ENCODE assay signal across 1 cellular context in the genomic region with DNA sequence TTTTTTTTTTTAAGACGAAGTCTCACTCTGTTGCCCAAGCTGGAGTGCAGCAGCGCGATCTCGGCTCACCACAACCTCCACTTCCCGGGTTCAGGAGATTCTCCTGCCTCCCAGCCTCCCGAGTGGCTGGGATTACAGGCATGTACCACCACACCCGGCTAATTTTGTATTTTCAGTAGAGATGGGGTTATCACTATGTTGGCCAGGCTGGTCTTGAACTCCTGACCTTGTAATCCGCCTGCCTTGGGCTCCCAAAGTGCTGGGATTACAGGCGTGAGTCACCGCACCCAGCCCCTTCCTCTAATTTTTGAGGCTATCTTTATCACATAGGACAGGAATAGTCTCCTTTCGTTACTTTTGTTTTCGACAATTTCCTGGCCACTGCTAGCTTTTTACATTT.
TF ChIP-seq lines count a peak whose summit lies in the region.

No MANE protein-coding gene starts in this region.

TF ChIP-seq in K562, 482 proteins besides CTCF, POLR2A, EP300 and RAD21 (continued from another document):
- peak; percentile 64; the same call in 1 of the 2 replicates for TF ChIP-seq MTA3 (IDR thresholded peaks at IDR 0.05; ENCODE audit: borderline replicate concordance)
- 0 out of 4 replicates have a peak, but pooled peaks of 1 of the 2 experiments have one; percentile 20 for TF ChIP-seq TBL1XR1 (IDR thresholded peaks at IDR 0.05; ENCODE audit: low read length in 2 of 2)
- 0 out of 2 replicates have a peak, but pooled peaks have one; percentile 34 for TF ChIP-seq RNF2 (IDR thresholded peaks at IDR 0.05)
- TF ChIP-seq, protein P1, sequence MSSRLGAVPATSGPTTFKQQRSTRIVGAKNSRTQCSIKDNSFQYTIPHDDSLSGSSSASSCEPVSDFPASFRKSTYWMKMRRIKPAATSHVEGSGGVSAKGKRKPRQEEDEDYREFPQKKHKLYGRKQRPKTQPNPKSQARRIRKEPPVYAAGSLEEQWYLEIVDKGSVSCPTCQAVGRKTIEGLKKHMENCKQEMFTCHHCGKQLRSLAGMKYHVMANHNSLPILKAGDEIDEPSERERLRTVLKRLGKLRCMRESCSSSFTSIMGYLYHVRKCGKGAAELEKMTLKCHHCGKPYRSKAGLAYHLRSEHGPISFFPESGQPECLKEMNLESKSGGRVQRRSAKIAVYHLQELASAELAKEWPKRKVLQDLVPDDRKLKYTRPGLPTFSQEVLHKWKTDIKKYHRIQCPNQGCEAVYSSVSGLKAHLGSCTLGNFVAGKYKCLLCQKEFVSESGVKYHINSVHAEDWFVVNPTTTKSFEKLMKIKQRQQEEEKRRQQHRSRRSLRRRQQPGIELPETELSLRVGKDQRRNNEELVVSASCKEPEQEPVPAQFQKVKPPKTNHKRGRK (tag; IDR thresholded peaks at IDR 0.05), result 0 out of 2 replicates have a peak, but pooled peaks have one; percentile 4
- TF ChIP-seq ADNP (tag; IDR thresholded peaks at IDR 0.05), result peak; percentile 83
- TF ChIP-seq ZBTB1 (CRISPR knock-in tag; IDR thresholded peaks at IDR 0.05; ENCODE audit: borderline replicate concordance, low read depth), result peak; percentile 53; the same call in 1 of the 2 replicates
- TF ChIP-seq ZNF830 (CRISPR knock-in tag; IDR thresholded peaks at IDR 0.05), result 0 out of 2 replicates have a peak, but pooled peaks have one; percentile 15
- peak; percentile 20 for TF ChIP-seq SAP30 (IDR thresholded peaks at IDR 0.05; ENCODE audit: borderline replicate concordance, insufficient read depth, low read depth, low read length, poor library complexity, severe bottlenecking)
- TF ChIP-seq ASH1L (IDR thresholded peaks at IDR 0.05; ENCODE audit: borderline replicate concordance, low read depth, partially characterized antibody), result peak; percentile 27
- TF ChIP-seq POLR2B (IDR thresholded peaks at IDR 0.05; ENCODE audit: low read depth, partially characterized antibody), result peak; percentile 56
- peak; percentile 24; the same call in 1 of the 2 replicates for TF ChIP-seq TRIM28 (IDR thresholded peaks at IDR 0.05)
